In genomic region chr17:48051278-48051677, GRCh38 we compare ENCODE assay signal across 8 cellular contexts. TPM values are rescaled to one million over a fixed set of nuclear protein-coding genes. Genes with fewer than 3 reads are reported as not detected.
DNase-seq lines count a peak whose midpoint lies in the region; ATAC-seq, FAIRE-seq and TF ChIP-seq lines count a peak whose summit lies in the region.

No MANE protein-coding gene starts in this region.

- H3K9me3 ChIP-seq in mucosa of stomach (ENCODE audit: control insufficient read depth, low read length) (no peaks in the 10 kb centered on the region), aorta (ENCODE audit: control insufficient read depth, low read length) (no peaks in the 10 kb centered on the region)

- no peak for ATAC-seq in stimulated activated naive CD8-positive, alpha-beta T cell treated with anti-CD3 and anti-CD28 coated beads, Interleukin-15, Interleukin-2, amounts not matched to agents 100 U/mL and 50 U/mL, for 24 hours
- ATAC-seq in aorta (ENCODE audit: low FRiP score) (no peak), GM18505 (IDR thresholded peaks at IDR 0.05; ENCODE audit: unreplicated experiment) (no peak)

- H3K4me3 ChIP-seq in mucosa of stomach (ENCODE audit: low read length) (no peak overlapping the region), aorta (ENCODE audit: low read length in 2 of 2) (no peak overlapping the region)

- peak overlapping the region; percentile 41 for H3K9ac ChIP-seq in mucosa of stomach (ENCODE audit: low read length)

- peaks cover 7% of the 10 kb centered on the region for H3K36me3 ChIP-seq in mucosa of stomach (ENCODE audit: control insufficient read depth, insufficient read depth, low read length)
- no peaks in the 10 kb centered on the region for H3K36me3 ChIP-seq in aorta (ENCODE audit: control insufficient read depth in 1 of 2, insufficient read depth in 2 of 2, low read length in 1 of 2)

- no peak for DNase-seq in stimulated activated naive CD8-positive, alpha-beta T cell treated with anti-CD3 and anti-CD28 coated beads, Interleukin-15, Interleukin-2, amounts not matched to agents 100 U/mL and 50 U/mL, for 24 hours
- DNase-seq in aorta (no peak), urothelium cell line (ENCODE audit: low spot score) (no peak), GM12891 (ENCODE audit: insufficient read length, low spot score) (no peak)

- H3K4me1 Mint-ChIP-seq in stimulated activated naive CD8-positive, alpha-beta T cell treated with anti-CD3 and anti-CD28 coated beads, Interleukin-15, Interleukin-2, amounts not matched to agents 100 ng/mL and 50 ng/mL, for 24 hours (ENCODE audit: low read depth): peaks cover 73% of the 10 kb centered on the region

- peaks cover 72% of the 10 kb centered on the region for H3K4me1 ChIP-seq in mucosa of stomach (ENCODE audit: control insufficient read depth, insufficient read depth, low read length)
- H3K4me1 ChIP-seq in aorta (ENCODE audit: control insufficient read depth in 1 of 2, insufficient read depth in 2 of 2, low read length in 2 of 2): peaks cover 5 to 11% of the 10 kb centered on the region in 2 donors

- WGBS in aorta, 2 donors: 53 to 59% methylated on average over 10 of the region's 10 CpGs

- H3K27me3 ChIP-seq in mucosa of stomach (ENCODE audit: control insufficient read depth, insufficient read depth, low read length): no peaks in the 10 kb centered on the region
- H3K27me3 ChIP-seq in aorta (ENCODE audit: control insufficient read depth in 1 of 2, insufficient read depth in 2 of 2, low read length in 1 of 2): no peaks in the 10 kb centered on the region

- no peaks in the 10 kb centered on the region for H3K9me3 Mint-ChIP-seq in stimulated activated naive CD8-positive, alpha-beta T cell treated with anti-CD3 and anti-CD28 coated beads, Interleukin-15, Interleukin-2, amounts not matched to agents 100 ng/mL and 50 ng/mL, for 24 hours

- H3K27me3 Mint-ChIP-seq in stimulated activated naive CD8-positive, alpha-beta T cell treated with anti-CD3 and anti-CD28 coated beads, Interleukin-15, Interleukin-2, amounts not matched to agents 100 ng/mL and 50 ng/mL, for 24 hours: no peaks in the 10 kb centered on the region

- peak overlapping the region; percentile 56 for H3K4me3 Mint-ChIP-seq in stimulated activated naive CD8-positive, alpha-beta T cell treated with anti-CD3 and anti-CD28 coated beads, Interleukin-15, Interleukin-2, amounts not matched to agents 100 ng/mL and 50 ng/mL, for 24 hours

- no peak overlapping the region for H3K27ac Mint-ChIP-seq in stimulated activated naive CD8-positive, alpha-beta T cell treated with anti-CD3 and anti-CD28 coated beads, Interleukin-15, Interleukin-2, amounts not matched to agents 100 ng/mL and 50 ng/mL, for 24 hours

- intact Hi-C loops in aorta (cut with DNase I): no loop called here

- H3K36me3 Mint-ChIP-seq in stimulated activated naive CD8-positive, alpha-beta T cell treated with anti-CD3 and anti-CD28 coated beads, Interleukin-15, Interleukin-2, amounts not matched to agents 100 ng/mL and 50 ng/mL, for 24 hours (ENCODE audit: low read depth): peaks cover 52% of the 10 kb centered on the region

- TF ChIP-seq POLR2A in GM18505 (IDR thresholded peaks at IDR 0.05; ENCODE audit: borderline replicate concordance, extremely low read depth, insufficient read depth, insufficient read length) (no peak), GM12891 (IDR thresholded peaks at IDR 0.05; ENCODE audit: low read depth, low read length) (no peak)

- peak overlapping the region; percentile 76 for H3K27ac ChIP-seq in cingulate gyrus (ENCODE audit: low read depth, low read length)
- H3K27ac ChIP-seq in aorta (ENCODE audit: low read depth in 1 of 2, low read length in 2 of 2): peak overlapping the region; percentile 12 to 49

- FAIRE-seq in urothelium cell line (lab: Jason Lieb, UNC) (no peak), GM12891 (lab: Jason Lieb, UNC) (no peak)

TF ChIP-seq in GM12891, 5 proteins besides CTCF, POLR2A, EP300 and RAD21:
- no peak for TF ChIP-seq POLR2AphosphoS5 (IDR thresholded peaks at IDR 0.05; ENCODE audit: low read depth, low read length)
- no peak for TF ChIP-seq TAF1 (IDR thresholded peaks at IDR 0.05; ENCODE audit: low read depth, low read length)
- TF ChIP-seq SPI1 (IDR thresholded peaks at IDR 0.05; ENCODE audit: low read depth, low read length): no peak
- no peak for TF ChIP-seq POU2F2 (IDR thresholded peaks at IDR 0.05; ENCODE audit: low read depth, low read length)
- TF ChIP-seq PAX5 (IDR thresholded peaks at IDR 0.05; ENCODE audit: insufficient read depth, low read length, severe bottlenecking): no peak
TF ChIP-seq in GM12891: peak in this region for 0.

RNA-seq across cellular contexts. Expression of gene NFE2L1, which starts 3.1 kb away (rescaled TPM):
- 100 to 1,000 TPM; 161 to 250 TPM for total RNA-seq in aorta
- polyA plus RNA-seq in aorta: 10 to 100 TPM; 80.6 to 83.3 TPM
- 49.2 TPM for polyA plus RNA-seq in GM12891 (2012; ENCODE audit: low read depth, missing spikeins)

RNA-seq across cellular contexts. Expression of gene COPZ2, which starts 13.7 kb away (rescaled TPM):
- 10 to 100 TPM; 59.9 to 84.2 TPM for total RNA-seq in aorta
- polyA plus RNA-seq in aorta: 100 to 1,000 TPM; 104 to 108 TPM
- polyA plus RNA-seq in GM12891 (2012; ENCODE audit: low read depth, missing spikeins): 3.1 TPM

RNA-seq across cellular contexts. Expression of gene CBX1, which starts 50.0 kb away (rescaled TPM):
- total RNA-seq in aorta: 10 to 100 TPM; 45.6 to 81.1 TPM
- 10 to 100 TPM; 33.3 to 52.3 TPM for polyA plus RNA-seq in aorta
- 57.5 TPM for polyA plus RNA-seq in GM12891 (2012; ENCODE audit: low read depth, missing spikeins)

RNA-seq across cellular contexts. Expression of gene SNX11, which starts 56.3 kb away (rescaled TPM):
- total RNA-seq in aorta: 10 to 100 TPM; 17.4 to 18.8 TPM
- polyA plus RNA-seq in aorta: 10 to 100 TPM; 11.7 to 17.2 TPM
- 67.6 TPM for polyA plus RNA-seq in GM12891 (2012; ENCODE audit: low read depth, missing spikeins)
